ENCODE assay signal across 2 cellular contexts in genomic region chr1:210467440-210468040, GRCh38.
TF ChIP-seq lines count a peak whose summit lies in the region.

No MANE protein-coding gene starts in this region.

TF ChIP-seq in HepG2, 621 proteins besides CTCF, POLR2A, EP300 and RAD21:
- TF ChIP-seq PRPF4 (IDR thresholded peaks at IDR 0.05; ENCODE audit: low read depth, low read length, poor library complexity, severe bottlenecking) (no peak), ZNF660 (CRISPR knock-in tag; IDR thresholded peaks at IDR 0.05; ENCODE audit: borderline replicate concordance, low read depth) (no peak), CEBPB (IDR thresholded peaks at IDR 0.05; ENCODE audit: borderline replicate concordance, low read depth, low read length) (peak; percentile 35; the same call in 1 of the 2 replicates), ATF7 (IDR thresholded peaks at IDR 0.05) (0 out of 2 replicates have a peak, but pooled peaks have one; percentile 31), ATF7 (CRISPR knock-in tag; IDR thresholded peaks at IDR 0.05) (no peak)

TF ChIP-seq in H1, 55 proteins besides CTCF, POLR2A, EP300 and RAD21:
- TF ChIP-seq RNF2 (IDR thresholded peaks at IDR 0.05; ENCODE audit: borderline replicate concordance, low read depth, low read length, missing control alignments, poor library complexity, severe bottlenecking) (no peak), CEBPB (IDR thresholded peaks at IDR 0.05; ENCODE audit: low read depth, low read length) (peak; percentile 39; the same call in 1 of the 2 replicates)
